Comparison of ENCODE assay signal across 1 cellular context in the genomic region with DNA sequence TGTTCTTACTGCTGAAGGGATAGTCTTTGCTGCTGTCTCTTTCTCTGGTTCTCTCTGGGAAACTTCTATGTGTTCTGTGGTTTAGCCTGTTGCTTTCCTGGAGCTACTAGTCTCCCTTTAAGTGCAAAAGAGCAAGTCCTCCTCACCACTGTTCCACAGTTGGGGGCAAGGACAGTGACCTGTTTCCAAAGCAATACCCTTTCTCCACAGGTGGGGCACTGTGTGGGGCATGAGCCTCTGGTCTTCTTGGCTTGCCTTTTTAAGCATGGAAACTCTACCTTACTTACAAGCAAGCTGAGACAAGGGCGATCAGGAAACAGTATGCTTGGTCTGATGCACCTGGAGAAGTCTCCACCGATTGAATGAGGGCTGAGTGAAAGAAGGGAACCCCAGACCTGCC.
TF ChIP-seq lines count a peak whose summit lies in the region.

No MANE protein-coding gene starts in this region.

TF ChIP-seq in HCT116, 20 proteins besides CTCF, POLR2A, EP300 and RAD21:
- TF ChIP-seq ZNF274 (IDR thresholded peaks at IDR 0.05; ENCODE audit: low read depth, low read length) (no peak), ELF1 (IDR thresholded peaks at IDR 0.05; ENCODE audit: borderline replicate concordance, low read depth) (no peak), TCF7L2 (IDR thresholded peaks at IDR 0.05; ENCODE audit: borderline replicate concordance, extremely low read depth, insufficient read depth, insufficient read length) (no peak), EGR1 (IDR thresholded peaks at IDR 0.05; ENCODE audit: low read depth) (no peak), JUND (IDR thresholded peaks at IDR 0.05) (no peak), EZH2phosphoT487 (IDR thresholded peaks at IDR 0.05; ENCODE audit: borderline replicate concordance) (no peak), CBX3 (IDR thresholded peaks at IDR 0.05; ENCODE audit: low read depth) (no peak), CEBPB (IDR thresholded peaks at IDR 0.05; ENCODE audit: low read depth) (no peak), EZH2 (IDR thresholded peaks at IDR 0.05) (no peak), SRF (IDR thresholded peaks at IDR 0.05; ENCODE audit: low read depth) (no peak), YY1 (IDR thresholded peaks at IDR 0.05; ENCODE audit: extremely low read depth, insufficient replicate concordance, low read depth, low read length) (no peak), FOSL1 (IDR thresholded peaks at IDR 0.05; ENCODE audit: low read depth) (no peak), POLR2AphosphoS5 (IDR thresholded peaks at IDR 0.05; ENCODE audit: low read depth, low read length) (no peak), ZFX (IDR thresholded peaks at IDR 0.05) (no peak), SIN3A (IDR thresholded peaks at IDR 0.05; ENCODE audit: low read depth) (no peak), SP1 (IDR thresholded peaks at IDR 0.05; ENCODE audit: low read depth) (no peak)
- TF ChIP-seq, protein P1, sequence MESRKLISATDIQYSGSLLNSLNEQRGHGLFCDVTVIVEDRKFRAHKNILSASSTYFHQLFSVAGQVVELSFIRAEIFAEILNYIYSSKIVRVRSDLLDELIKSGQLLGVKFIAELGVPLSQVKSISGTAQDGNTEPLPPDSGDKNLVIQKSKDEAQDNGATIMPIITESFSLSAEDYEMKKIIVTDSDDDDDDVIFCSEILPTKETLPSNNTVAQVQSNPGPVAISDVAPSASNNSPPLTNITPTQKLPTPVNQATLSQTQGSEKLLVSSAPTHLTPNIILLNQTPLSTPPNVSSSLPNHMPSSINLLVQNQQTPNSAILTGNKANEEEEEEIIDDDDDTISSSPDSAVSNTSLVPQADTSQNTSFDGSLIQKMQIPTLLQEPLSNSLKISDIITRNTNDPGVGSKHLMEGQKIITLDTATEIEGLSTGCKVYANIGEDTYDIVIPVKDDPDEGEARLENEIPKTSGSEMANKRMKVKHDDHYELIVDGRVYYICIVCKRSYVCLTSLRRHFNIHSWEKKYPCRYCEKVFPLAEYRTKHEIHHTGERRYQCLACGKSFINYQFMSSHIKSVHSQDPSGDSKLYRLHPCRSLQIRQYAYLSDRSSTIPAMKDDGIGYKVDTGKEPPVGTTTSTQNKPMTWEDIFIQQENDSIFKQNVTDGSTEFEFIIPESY (IDR thresholded peaks at IDR 0.05; ENCODE audit: extremely low read depth, insufficient replicate concordance, low read length) = no peak
- TF ChIP-seq, protein P2, sequence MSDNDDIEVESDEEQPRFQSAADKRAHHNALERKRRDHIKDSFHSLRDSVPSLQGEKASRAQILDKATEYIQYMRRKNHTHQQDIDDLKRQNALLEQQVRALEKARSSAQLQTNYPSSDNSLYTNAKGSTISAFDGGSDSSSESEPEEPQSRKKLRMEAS (IDR thresholded peaks at IDR 0.05) = no peak
- TF ChIP-seq, protein P3, sequence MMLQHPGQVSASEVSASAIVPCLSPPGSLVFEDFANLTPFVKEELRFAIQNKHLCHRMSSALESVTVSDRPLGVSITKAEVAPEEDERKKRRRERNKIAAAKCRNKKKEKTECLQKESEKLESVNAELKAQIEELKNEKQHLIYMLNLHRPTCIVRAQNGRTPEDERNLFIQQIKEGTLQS (IDR thresholded peaks at IDR 0.05) = no peak
- TF ChIP-seq, protein P4, sequence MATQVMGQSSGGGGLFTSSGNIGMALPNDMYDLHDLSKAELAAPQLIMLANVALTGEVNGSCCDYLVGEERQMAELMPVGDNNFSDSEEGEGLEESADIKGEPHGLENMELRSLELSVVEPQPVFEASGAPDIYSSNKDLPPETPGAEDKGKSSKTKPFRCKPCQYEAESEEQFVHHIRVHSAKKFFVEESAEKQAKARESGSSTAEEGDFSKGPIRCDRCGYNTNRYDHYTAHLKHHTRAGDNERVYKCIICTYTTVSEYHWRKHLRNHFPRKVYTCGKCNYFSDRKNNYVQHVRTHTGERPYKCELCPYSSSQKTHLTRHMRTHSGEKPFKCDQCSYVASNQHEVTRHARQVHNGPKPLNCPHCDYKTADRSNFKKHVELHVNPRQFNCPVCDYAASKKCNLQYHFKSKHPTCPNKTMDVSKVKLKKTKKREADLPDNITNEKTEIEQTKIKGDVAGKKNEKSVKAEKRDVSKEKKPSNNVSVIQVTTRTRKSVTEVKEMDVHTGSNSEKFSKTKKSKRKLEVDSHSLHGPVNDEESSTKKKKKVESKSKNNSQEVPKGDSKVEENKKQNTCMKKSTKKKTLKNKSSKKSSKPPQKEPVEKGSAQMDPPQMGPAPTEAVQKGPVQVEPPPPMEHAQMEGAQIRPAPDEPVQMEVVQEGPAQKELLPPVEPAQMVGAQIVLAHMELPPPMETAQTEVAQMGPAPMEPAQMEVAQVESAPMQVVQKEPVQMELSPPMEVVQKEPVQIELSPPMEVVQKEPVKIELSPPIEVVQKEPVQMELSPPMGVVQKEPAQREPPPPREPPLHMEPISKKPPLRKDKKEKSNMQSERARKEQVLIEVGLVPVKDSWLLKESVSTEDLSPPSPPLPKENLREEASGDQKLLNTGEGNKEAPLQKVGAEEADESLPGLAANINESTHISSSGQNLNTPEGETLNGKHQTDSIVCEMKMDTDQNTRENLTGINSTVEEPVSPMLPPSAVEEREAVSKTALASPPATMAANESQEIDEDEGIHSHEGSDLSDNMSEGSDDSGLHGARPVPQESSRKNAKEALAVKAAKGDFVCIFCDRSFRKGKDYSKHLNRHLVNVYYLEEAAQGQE (IDR thresholded peaks at IDR 0.05; ENCODE audit: low read depth) = no peak
